In genomic region chr13:43045302-43045773, GRCh38 we compare ENCODE assay signal across 7 cellular contexts. TPM values are rescaled to one million over a fixed set of nuclear protein-coding genes. Genes with fewer than 3 reads are reported as not detected.
DNase-seq lines count a peak whose midpoint lies in the region; ATAC-seq, FAIRE-seq and TF ChIP-seq lines count a peak whose summit lies in the region.
"Not testable (repeated sequence)": the region's sequence is repeated elsewhere in the genome, so short reads cannot be mapped to it uniquely, and the experiment has no call there.

No MANE protein-coding gene starts in this region.

- not testable (repeated sequence) for TF ChIP-seq POLR2A in GM12892 (IDR thresholded peaks at IDR 0.05; ENCODE audit: low read depth, low read length)

- H3K4me3 Mint-ChIP-seq in mesothelial cell of epicardium, result not testable (repeated sequence)

- H3K4me3 ChIP-seq in ascending aorta, result not testable (repeated sequence)

- FAIRE-seq in GM12892 (lab: Jason Lieb, UNC), result peak; percentile 80

- H3K36me3 ChIP-seq in ascending aorta, result not testable (repeated sequence)

- H3K4me1 Mint-ChIP-seq in mesothelial cell of epicardium, result peaks cover 59% of the 10 kb centered on the region

- intact Hi-C loops in ascending aorta (cut with DNase I); Right ventricle myocardium inferior (cut with DNase I): not testable (repeated sequence)

- not testable (repeated sequence) for H3K27me3 Mint-ChIP-seq in mesothelial cell of epicardium (ENCODE audit: low read depth)

- not testable (repeated sequence) for DNase-seq in GM12892 (ENCODE audit: insufficient read length); mesothelial cell of epicardium (ENCODE audit: low spot score in 2 of 2, unreplicated experiment in 2 of 2)
- DNase-seq in NOMO-1 treated with dmso at 0.1 percent for 144 hours (lab: John Stamatoyannopoulos, UW; ENCODE audit: unreplicated experiment) (peak; percentile 41), ascending aorta (ENCODE audit: low spot score in 2 of 2) (peak; percentile 34 to 69), Right ventricle myocardium inferior (ENCODE audit: missing footprints) (peak; percentile 70)
- peak; percentile 65 for DNase-seq in activated CD4-positive, alpha-beta T cell treated with anti-CD3 and anti-CD28 coated beads for 48 hours
- peak; percentile 23 for DNase-seq in stimulated activated CD4-positive, alpha-beta T cell treated with anti-CD3 and anti-CD28 coated beads, Interleukin-4, amount 100 ng/mL, for 1 hour

- not testable (repeated sequence) for TF ChIP-seq CTCF in ascending aorta (IDR thresholded peaks at IDR 0.05); mesothelial cell of epicardium (IDR thresholded peaks at IDR 0.05; ENCODE audit: unreplicated experiment)

- H3K9me3 ChIP-seq in ascending aorta, result not testable (repeated sequence)

- H3K36me3 Mint-ChIP-seq in mesothelial cell of epicardium, result peaks cover 20% of the 10 kb centered on the region

- H3K9me3 Mint-ChIP-seq in mesothelial cell of epicardium, result not testable (repeated sequence)

- H3K27me3 ChIP-seq in ascending aorta, result not testable (repeated sequence)

- ATAC-seq in Right ventricle myocardium inferior, result not testable (repeated sequence)

- H3K27ac Mint-ChIP-seq in mesothelial cell of epicardium, result peak overlapping the region; percentile 86

- not testable (repeated sequence) for H3K27ac ChIP-seq in ascending aorta

- H3K4me1 ChIP-seq in ascending aorta, result not testable (repeated sequence)

RNA-seq across cellular contexts. Expression of gene DNAJC15, which starts 22.0 kb away (rescaled TPM):
- 26.8 TPM for polyA plus RNA-seq in GM12892 (2012; ENCODE audit: missing spikeins)
- total RNA-seq in ascending aorta (2.3 TPM), Right ventricle myocardium inferior (35.6 TPM), mesothelial cell of epicardium (31.6 to 35.9 TPM (median 32.5 TPM) in 3 replicates)

RNA-seq across cellular contexts. Expression of gene EPSTI1, which starts 53.3 kb away (rescaled TPM):
- polyA plus RNA-seq in GM12892 (2012; ENCODE audit: missing spikeins), result 25.9 TPM
- total RNA-seq in ascending aorta (3.2 TPM), Right ventricle myocardium inferior (3.8 TPM), mesothelial cell of epicardium (37.3 to 44.0 TPM (median 42.7 TPM) in 3 replicates)
